24 cellular contexts compared by ENCODE assay signal in the genomic region with DNA sequence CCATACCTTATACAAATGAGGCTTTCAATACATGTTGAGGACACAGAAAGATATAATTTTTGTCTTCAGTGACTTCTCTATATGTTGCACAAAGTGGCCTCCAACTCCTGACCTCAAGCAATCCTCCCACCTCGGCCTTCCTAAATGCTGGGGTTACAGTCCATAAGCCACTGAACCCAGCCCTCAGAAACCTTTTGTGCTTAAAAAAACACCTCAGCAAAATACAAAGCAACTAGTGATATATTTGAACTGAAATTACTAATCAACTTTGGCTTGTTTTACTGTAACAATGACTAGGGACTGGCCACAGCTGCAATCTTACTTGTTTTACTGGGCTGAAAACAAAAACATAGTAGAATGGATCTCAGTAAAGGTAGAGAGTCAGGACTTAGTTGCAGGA.
"Had no signal": no experiment of that assay in that cellular context is flagged by ENCODE, and none has a peak within 500 bp of the region (broad histone marks: within the 10 kb centered on the region; RNA-seq: fewer than 3 reads in every experiment).

No MANE protein-coding gene starts in this region.

- H3K27ac ChIP-seq: colonic mucosa, epithelial cell of prostate, esophagus muscularis mucosa, foreskin keratinocyte, gastroesophageal sphincter, heart left ventricle, left lung, lower lobe of right lung had no signal

- H3K27me3 Mint-ChIP-seq: effector memory CD8-positive, alpha-beta T cell; naive B cell had no signal

- H3K36me3 Mint-ChIP-seq: mesothelial cell of epicardium had no signal

- H3K4me3 ChIP-seq: colonic mucosa, esophagus muscularis mucosa, gastroesophageal sphincter, heart left ventricle, left lung, lower lobe of right lung, mucosa of descending colon had no signal

- H3K27ac Mint-ChIP-seq: dendritic cell treated with granulocyte-macrophage colony-stimulating factor and Interleukin-4, amounts not matched to agents 40 ng/mL and 50 ng/mL, for 4 days; effector memory CD8-positive, alpha-beta T cell; endodermal cell; mesothelial cell of epicardium had no signal

- H3K9me3 Mint-ChIP-seq: dendritic cell treated with granulocyte-macrophage colony-stimulating factor and Interleukin-4, amounts not matched to agents 40 ng/mL and 50 ng/mL, for 4 days; effector memory CD8-positive, alpha-beta T cell; endodermal cell; mesothelial cell of epicardium; naive B cell had no signal

- DNase-seq: colonic mucosa; cortex of kidney; effector CD8-positive, alpha-beta T cell; effector memory CD8-positive, alpha-beta T cell; endodermal cell; foreskin keratinocyte; heart left ventricle; hippocampal formation; left cardiac atrium; left lung; left ventricle myocardium superior; lower lobe of right lung; mesenchymal stem cell; mucosa of descending colon; naive B cell had no signal

- H3K9me3 ChIP-seq: colonic mucosa, esophagus muscularis mucosa, gastroesophageal sphincter, heart left ventricle, left lung, lower lobe of right lung, mucosa of descending colon had no signal

- FAIRE-seq: endometrium, frontal cortex, islet of Langerhans, keratinocyte had no signal

- H3K4me3 Mint-ChIP-seq: dendritic cell treated with granulocyte-macrophage colony-stimulating factor and Interleukin-4, amounts not matched to agents 40 ng/mL and 50 ng/mL, for 4 days; endodermal cell; mesothelial cell of epicardium had no signal

- ATAC-seq: effector memory CD8-positive, alpha-beta T cell; foreskin keratinocyte; gastroesophageal sphincter; heart left ventricle; left cardiac atrium; left lung; left ventricle myocardium superior; lower lobe of right lung; mucosa of descending colon had no signal

- H3K27me3 ChIP-seq: colonic mucosa, esophagus muscularis mucosa, foreskin keratinocyte, gastroesophageal sphincter, heart left ventricle, left lung had no signal

- H3K36me3 ChIP-seq: colonic mucosa, esophagus muscularis mucosa, gastroesophageal sphincter, left lung, lower lobe of right lung had no signal
